6 cellular contexts compared by ENCODE assay signal in genomic region chr5:80424365-80424764, GRCh38. TPM values are rescaled to one million over a fixed set of nuclear protein-coding genes. Genes with fewer than 3 reads are reported as not detected.
DNase-seq lines count a peak whose midpoint lies in the region; ATAC-seq, FAIRE-seq and TF ChIP-seq lines count a peak whose summit lies in the region.
"Not testable (repeated sequence)": the region's sequence is repeated elsewhere in the genome, so short reads cannot be mapped to it uniquely, and the experiment has no call there.

No MANE protein-coding gene starts in this region.

- in situ Hi-C loops in K562 (cut with MboI), result loop anchor here (25.0 kb wide), 1 partner anchor 1912 kb away; no protein-coding TSS in a partner anchor
- in situ Hi-C loops in HepG2 (cut with HindIII; ENCODE audit: extremely low pct_ligation_motif_present, low pct_unique_long_range_greater_than_20kb), result not testable (repeated sequence)

- not testable (repeated sequence) for H3K9ac ChIP-seq in K562 (ENCODE audit: insufficient read depth in 1 of 2, low read depth in 2 of 2, low read length in 2 of 2); HepG2 (ENCODE audit: insufficient read depth, low read depth, low read length)

- not testable (repeated sequence) for H2AFZ ChIP-seq in K562 (ENCODE audit: low read depth, low read length); HepG2 (ENCODE audit: low read length)

- not testable (repeated sequence) for H3K36me3 ChIP-seq in HEK293 (ENCODE audit: control insufficient read depth in 2 of 2, insufficient read depth in 1 of 2, low read length in 2 of 2); K562 (ENCODE audit: control insufficient read depth, insufficient read depth, low read length); HepG2 (replicated peaks in 1 of 2; ENCODE audit: control insufficient read depth in 1 of 2, insufficient read depth in 2 of 2, low read length in 2 of 2)

- not testable (repeated sequence) for H3K9me1 ChIP-seq in K562 (ENCODE audit: control insufficient read depth, insufficient read depth, low read length)

- H3K27me3 Mint-ChIP-seq in WTC11 (ENCODE audit: low read depth); progenitor cell of endocrine pancreas: not testable (repeated sequence)

- H3K4me3 ChIP-seq in HEK293 (ENCODE audit: low read depth, low read length); K562; HepG2 (replicated peaks in 1 of 3; ENCODE audit: insufficient read depth in 1 of 3, low read depth in 2 of 3, low read length in 3 of 3): not testable (repeated sequence)

- DNase-seq in WTC11 (ENCODE audit: low spot score); K562 (ENCODE audit: extremely low read depth in 1 of 4, low spot score in 3 of 4); HepG2 (ENCODE audit: low spot score); progenitor cell of endocrine pancreas (ENCODE audit: low spot score, unreplicated experiment): not testable (repeated sequence)

- not testable (repeated sequence) for H3K4me1 ChIP-seq in HEK293 (ENCODE audit: control insufficient read depth, insufficient read depth, low read length); K562 (replicated peaks in 1 of 2; ENCODE audit: control insufficient read depth in 2 of 2, insufficient read depth in 2 of 2, low read length in 2 of 2); HepG2 (ENCODE audit: insufficient read depth, low read length)

- TF ChIP-seq RAD21 in K562 (CRISPR knock-in tag; conservative IDR thresholded peaks at IDR 0.05 in 1 of 2, IDR thresholded peaks at IDR 0.05 in 1 of 2); HepG2 (CRISPR knock-in tag; IDR thresholded peaks at IDR 0.05): not testable (repeated sequence)

- POLR2A ChIA-PET in HEK293 (lab: Yijun Ruan, JAX); WTC11 (lab: Charles Lee); HepG2 (lab: Yijun Ruan, JAX): not testable (repeated sequence)
- POLR2A ChIA-PET in K562 (lab: Yijun Ruan, JAX), result interaction anchor here (0.7 kb wide), 1 partner anchor 19 kb away, joined by 4 read pairs; no protein-coding TSS in a partner anchor

- H3K9me3 Mint-ChIP-seq in WTC11 (peaks cover 51% of the 10 kb centered on the region), progenitor cell of endocrine pancreas (ENCODE audit: low read depth) (peaks cover 53% of the 10 kb centered on the region)

- CTCF ChIA-PET in HEK293 (lab: Yijun Ruan, JAX), result interaction anchor here (0.7 kb wide), 1 partner anchor 116 kb away, joined by 8 read pairs; no protein-coding TSS in a partner anchor
- CTCF ChIA-PET in WTC11 (lab: Charles Lee); K562 (lab: Yijun Ruan, JAX; ENCODE audit: low intra/inter-chr PET ratio); HepG2 (lab: Yijun Ruan, JAX; ENCODE audit: low intra/inter-chr PET ratio, low total read pairs): not testable (repeated sequence)

- peak overlapping the region; percentile 47 for H3K27ac ChIP-seq in C4-2B
- not testable (repeated sequence) for H3K27ac ChIP-seq in HEK293 (ENCODE audit: extremely low read depth, low read depth, low read length); K562 (ENCODE audit: extremely low read depth, low read depth, low read length); HepG2 (ENCODE audit: extremely low read length, insufficient read depth, low read length)

- not testable (repeated sequence) for H3K4me2 ChIP-seq in K562 (ENCODE audit: insufficient read depth, low read length); HepG2 (ENCODE audit: low read depth, low read length)

- not testable (repeated sequence) for TF ChIP-seq CTCF in C4-2B (conservative IDR thresholded peaks at IDR 0.05); HEK293 (tag by site-specific recombination; IDR thresholded peaks at IDR 0.05); WTC11 (IDR thresholded peaks at IDR 0.05); K562 (IDR thresholded peaks at IDR 0.05 in 2 of 3, conservative IDR thresholded peaks at IDR 0.05 in 1 of 3; ENCODE audit: insufficient read depth in 2 of 3, low read depth in 1 of 3, low read length in 3 of 3); HepG2 (CRISPR knock-in tag; IDR thresholded peaks at IDR 0.05); progenitor cell of endocrine pancreas (IDR thresholded peaks at IDR 0.05; ENCODE audit: unreplicated experiment)

- H3K27ac Mint-ChIP-seq in WTC11, result not testable (repeated sequence)
- peak overlapping the region; percentile 80 for H3K27ac Mint-ChIP-seq in progenitor cell of endocrine pancreas

- not testable (repeated sequence) for H3K4me1 Mint-ChIP-seq in WTC11; progenitor cell of endocrine pancreas (ENCODE audit: low read depth)

- FAIRE-seq in K562 (lab: Jason Lieb, UNC); HepG2 (lab: Jason Lieb, UNC): not testable (repeated sequence)

- peaks cover 61% of the 10 kb centered on the region for H3K36me3 Mint-ChIP-seq in WTC11
- peaks cover 64% of the 10 kb centered on the region for H3K36me3 Mint-ChIP-seq in progenitor cell of endocrine pancreas (ENCODE audit: insufficient read depth)

- H3K9me3 ChIP-seq in HEK293 (ENCODE audit: control insufficient read depth, insufficient read depth, low read depth, low read length); K562 (replicated peaks; ENCODE audit: control insufficient read depth, insufficient read depth, low read depth, low read length); HepG2 (ENCODE audit: low read length): not testable (repeated sequence)

- WGBS in K562 (ENCODE audit: insufficient coverage, low coverage, missing lambda C conversion rate), result 76% methylated on average over 3 of the region's 3 CpGs
- WGBS in HepG2 (ENCODE audit: low lambda C conversion rate), result 98% methylated on average over 3 of the region's 3 CpGs

- not testable (repeated sequence) for H4K20me1 ChIP-seq in K562 (replicated peaks; ENCODE audit: control insufficient read depth, insufficient read depth, low read length); HepG2 (ENCODE audit: insufficient read depth, low read length)

- not testable (repeated sequence) for ATAC-seq in WTC11, K562, HepG2

- not testable (repeated sequence) for H3K4me3 Mint-ChIP-seq in WTC11; progenitor cell of endocrine pancreas (ENCODE audit: low read depth)

- not testable (repeated sequence) for H3K79me2 ChIP-seq in K562 (ENCODE audit: control insufficient read depth, insufficient read depth, low read length)
- peaks cover 34% of the 10 kb centered on the region for H3K79me2 ChIP-seq in HepG2 (ENCODE audit: insufficient read depth, low read length)

- not testable (repeated sequence) for H3K27me3 ChIP-seq in K562 (ENCODE audit: control insufficient read depth in 2 of 2, insufficient read depth in 2 of 2, low read length in 2 of 2); HepG2 (ENCODE audit: control insufficient read depth in 1 of 2, insufficient read depth in 2 of 2, low read length in 2 of 2)

- intact Hi-C loops in K562 (cut with micrococcal nuclease); HepG2 (cut with micrococcal nuclease; ENCODE audit: unreplicated experiment): not testable (repeated sequence)

- TF ChIP-seq POLR2A in K562 (conservative IDR thresholded peaks at IDR 0.05); HepG2 (IDR thresholded peaks at IDR 0.05; ENCODE audit: insufficient read depth in 1 of 2, low read depth in 2 of 2, low read length in 2 of 2): not testable (repeated sequence)

- TF ChIP-seq EP300 in K562 (IDR thresholded peaks at IDR 0.05; ENCODE audit: low read length); HepG2 (IDR thresholded peaks at IDR 0.05; ENCODE audit: low read depth in 2 of 2, low read length in 2 of 2); HepG2 (CRISPR knock-in tag; IDR thresholded peaks at IDR 0.05; ENCODE audit: borderline replicate concordance): not testable (repeated sequence)

- not testable (repeated sequence) for BruUV-seq in K562 (replicated peaks; lab: Mats Ljungman, UMichigan); HepG2 (replicated peaks; lab: Mats Ljungman, UMichigan)

RNA-seq across cellular contexts. Expression of gene ZFYVE16, which starts 16.5 kb away (rescaled TPM):
- total RNA-seq in WTC11 (2021) (25.3 to 35.1 TPM (median 32.5 TPM) in 3 replicates), K562 (2014; rRNA removed) (7.4 TPM in 2 replicates), K562 (2014; rRNA removed; fragmentation: Illumina TruSeq; extraction: Trizol) (18.8 and 20.1 TPM in 2 replicates), K562 (2015; rRNA removed; fragmentation: Illumina TruSeq; extraction: Trizol) (16.1 and 17.8 TPM in 2 replicates), K562 (2021) (18.9 and 22.0 TPM in 2 replicates), HepG2 (2016; rRNA removed; fragmentation: Illumina TruSeq; extraction: Trizol) (33.3 and 55.7 TPM in 2 replicates), progenitor cell of endocrine pancreas (74.4 and 82.3 TPM in 2 replicates)
- total RNA-seq in K562 (2011; cell fraction: chromatin; rRNA removed; ENCODE audit: low replicate concordance), result 19.2 and 86.7 TPM in 2 replicates
- total RNA-seq in K562 (2011; cell fraction: nucleolus; rRNA removed), result 7.7 and 12.1 TPM in 2 replicates
- total RNA-seq in K562 (2011; cell fraction: nucleoplasm; rRNA removed), result 33.4 and 45.9 TPM in 2 replicates
- polyA plus RNA-seq in K562 (2011; rRNA removed) (10.4 and 12.5 TPM in 2 replicates), K562 (2014; fragmentation: Illumina TruSeq; extraction: Trizol) (10.8 and 12.1 TPM in 2 replicates), K562 (2014; fragmentation: Nextera tagmentation; extraction: Ambion mirVana) (1 to 10 TPM; 6.0 to 8.4 TPM), K562 (2014; rRNA removed) (8.7 and 13.4 TPM in 2 replicates), HepG2 (2011; rRNA removed) (9.3 and 9.5 TPM in 2 replicates)
- polyA plus RNA-seq in K562 (2011; cell fraction: cytosol; rRNA removed), result 0.91 and 3.9 TPM in 2 replicates
- 6.1 and 9.4 TPM in 2 replicates for polyA plus RNA-seq in K562 (2011; cell fraction: nucleus; rRNA removed)
- polyA plus RNA-seq in K562 (2012), result 9.7 and 14.9 TPM in 2 replicates
- 25.6 and 37.8 TPM in 2 replicates for polyA minus RNA-seq in K562 (2011; rRNA and poly(A)+ RNA removed)
- polyA minus RNA-seq in K562 (2011; cell fraction: cytosol; rRNA and poly(A)+ RNA removed), result 8.0 and 9.0 TPM in 2 replicates
- 12.7 and 31.8 TPM in 2 replicates for polyA minus RNA-seq in K562 (2011; cell fraction: nucleus; rRNA and poly(A)+ RNA removed)
- total RNA-seq in HepG2 (2016; cell fraction: cytosol; rRNA removed; fragmentation: Illumina TruSeq; extraction: Trizol; ENCODE audit: low read depth), result 6.1 and 7.2 TPM in 2 replicates
- total RNA-seq in HepG2 (2016; cell fraction: insoluble cytoplasmic fraction; rRNA removed; fragmentation: Illumina TruSeq; extraction: Trizol), result 32.3 and 54.6 TPM in 2 replicates
- total RNA-seq in HepG2 (2016; cell fraction: membrane; rRNA removed; fragmentation: Illumina TruSeq; extraction: Trizol), result 9.6 and 12.3 TPM in 2 replicates
- 46.8 and 54.5 TPM in 2 replicates for total RNA-seq in HepG2 (2016; cell fraction: nucleus; rRNA removed; fragmentation: Illumina TruSeq; extraction: Trizol)
- polyA plus RNA-seq in HepG2 (2011; cell fraction: cytosol; rRNA removed), result 2.4 and 4.2 TPM in 2 replicates
- 9.4 and 14.1 TPM in 2 replicates for polyA plus RNA-seq in HepG2 (2011; cell fraction: nucleus; rRNA removed)
- polyA plus RNA-seq in HepG2 (2012), result 15.0 and 16.4 TPM in 2 replicates
- 0.74 and 1.1 TPM in 2 replicates for polyA plus RNA-seq in HepG2 (2016; cell fraction: cytosol; fragmentation: Illumina TruSeq; extraction: Trizol; ENCODE audit: low read depth)
- 23.4 and 30.4 TPM in 2 replicates for polyA plus RNA-seq in HepG2 (2016; cell fraction: insoluble cytoplasmic fraction; fragmentation: Illumina TruSeq; extraction: Trizol; ENCODE audit: low read depth)
- polyA plus RNA-seq in HepG2 (2016; cell fraction: membrane; fragmentation: Illumina TruSeq; extraction: Trizol; ENCODE audit: low read depth), result 3.4 and 3.7 TPM in 2 replicates
- 30.3 and 31.0 TPM in 2 replicates for polyA plus RNA-seq in HepG2 (2016; cell fraction: nucleus; fragmentation: Illumina TruSeq; extraction: Trizol; ENCODE audit: insufficient read depth, low read depth)
- polyA minus RNA-seq in HepG2 (2011; rRNA and poly(A)+ RNA removed; ENCODE audit: low replicate concordance), result 7.3 and 8.7 TPM in 2 replicates
- 10.8 and 17.6 TPM in 2 replicates for polyA minus RNA-seq in HepG2 (2011; cell fraction: cytosol; rRNA and poly(A)+ RNA removed)
- polyA minus RNA-seq in HepG2 (2011; cell fraction: nucleus; rRNA and poly(A)+ RNA removed), result 79.9 and 90.5 TPM in 2 replicates
